ENCODE assay signal across 26 cellular contexts in genomic region chr5:157888814-157889532, GRCh38. TPM values are rescaled to one million over a fixed set of nuclear protein-coding genes. Genes with fewer than 3 reads are reported as not detected.
DNase-seq lines count a peak whose midpoint lies in the region; ATAC-seq, FAIRE-seq and TF ChIP-seq lines count a peak whose summit lies in the region.
"Had no signal": no experiment of that assay in that cellular context is flagged by ENCODE, and none has a peak within 500 bp of the region (broad histone marks: within the 10 kb centered on the region; RNA-seq: fewer than 3 reads in every experiment).

No MANE protein-coding gene starts in this region.

- peaks cover 0 to 2% of the 10 kb centered on the region in 2 donors for H3K9me3 ChIP-seq in esophagus (ENCODE audit: control insufficient read depth in 2 of 2, insufficient read depth in 1 of 2, low read depth in 1 of 2, low read length in 1 of 2)
- no peaks in the 10 kb centered on the region for H3K9me3 ChIP-seq in small intestine (ENCODE audit: control insufficient read depth, low read depth)
- H3K9me3 ChIP-seq: lower lobe of right lung, prostate gland, thoracic aorta had no signal

- no peaks in the 10 kb centered on the region for H3K27me3 Mint-ChIP-seq in activated naive CD4-positive, alpha-beta T cell treated with anti-CD3 and anti-CD28 coated beads, Interleukin-2, amount 50 U/mL, for 24 hours
- no peaks in the 10 kb centered on the region for H3K27me3 Mint-ChIP-seq in activated naive CD4-positive, alpha-beta T cell treated with anti-CD3 and anti-CD28 coated beads for 36 hours (ENCODE audit: low read depth)
- peaks cover 2% of the 10 kb centered on the region for H3K27me3 Mint-ChIP-seq in endothelial cell (ENCODE audit: unreplicated experiment)
- H3K27me3 Mint-ChIP-seq: activated CD8-positive, alpha-beta T cell treated with anti-CD3 and anti-CD28 coated beads for 36 hours; stimulated activated memory B cell treated with anti-CD40 and anti-IgM and Interleukin-4, amounts not matched to agents 10 μg/mL and 1 μg/mL and 100 μg/mL, for 72 hours had no signal

- ATAC-seq in GM18861 (IDR thresholded peaks at IDR 0.05; ENCODE audit: unreplicated experiment) = no peak
- ATAC-seq: activated CD8-positive, alpha-beta T cell treated with anti-CD3 and anti-CD28 coated beads for 36 hours; lower lobe of right lung; stimulated activated memory B cell treated with anti-CD40 and anti-IgM and Interleukin-4, amounts not matched to agents 10 μg/mL and 1 μg/mL and 100 μg/mL, for 72 hours had no signal

- H3K4me1 ChIP-seq in esophagus (ENCODE audit: control insufficient read depth in 2 of 2, insufficient read depth in 2 of 2, low read length in 1 of 2) (peaks cover 2 to 10% of the 10 kb centered on the region in 2 donors), small intestine (ENCODE audit: control insufficient read depth in 2 of 2, insufficient read depth in 1 of 2, low read depth in 1 of 2, low read length in 1 of 2) (peaks cover 0 to 7% of the 10 kb centered on the region in 2 donors)
- H3K4me1 ChIP-seq: lower lobe of right lung, neural progenitor cell, prostate gland had no signal

- WGBS in esophagus, 2 donors = 45 to 50% methylated on average over 1 of the region's 1 CpG
- WGBS in small intestine, 3 donors = 14 to 55% (median 43%) methylated on average over 1 of the region's 1 CpG

- CTCF ChIA-PET in activated naive CD4-positive, alpha-beta T cell treated with anti-CD3 and anti-CD28 coated beads for 36 hours (lab: Charles Lee) = no interaction called here

- no peaks in the 10 kb centered on the region for H3K9me3 Mint-ChIP-seq in activated naive CD4-positive, alpha-beta T cell treated with anti-CD3 and anti-CD28 coated beads, Interleukin-2, amount 50 U/mL, for 24 hours
- no peaks in the 10 kb centered on the region for H3K9me3 Mint-ChIP-seq in activated naive CD4-positive, alpha-beta T cell treated with anti-CD3 and anti-CD28 coated beads for 36 hours
- H3K9me3 Mint-ChIP-seq in endothelial cell (ENCODE audit: unreplicated experiment) = no peaks in the 10 kb centered on the region
- H3K9me3 Mint-ChIP-seq: activated CD8-positive, alpha-beta T cell treated with anti-CD3 and anti-CD28 coated beads for 36 hours; stimulated activated memory B cell treated with anti-CD40 and anti-IgM and Interleukin-4, amounts not matched to agents 10 μg/mL and 1 μg/mL and 100 μg/mL, for 72 hours had no signal

- peaks cover 16% of the 10 kb centered on the region for H3K4me1 Mint-ChIP-seq in activated naive CD4-positive, alpha-beta T cell treated with anti-CD3 and anti-CD28 coated beads, Interleukin-2, amount 50 U/mL, for 24 hours
- peaks cover 19% of the 10 kb centered on the region for H3K4me1 Mint-ChIP-seq in activated naive CD4-positive, alpha-beta T cell treated with anti-CD3 and anti-CD28 coated beads for 36 hours (ENCODE audit: low read depth)
- no peaks in the 10 kb centered on the region for H3K4me1 Mint-ChIP-seq in endothelial cell (ENCODE audit: unreplicated experiment)

- H3K27ac Mint-ChIP-seq in activated naive CD4-positive, alpha-beta T cell treated with anti-CD3 and anti-CD28 coated beads, Interleukin-2, amount 50 U/mL, for 24 hours = peak overlapping the region; percentile 59
- H3K27ac Mint-ChIP-seq in activated naive CD4-positive, alpha-beta T cell treated with anti-CD3 and anti-CD28 coated beads for 36 hours = no peak overlapping the region
- no peak overlapping the region for H3K27ac Mint-ChIP-seq in endothelial cell (ENCODE audit: unreplicated experiment)
- H3K27ac Mint-ChIP-seq: activated CD8-positive, alpha-beta T cell treated with anti-CD3 and anti-CD28 coated beads for 36 hours; neural progenitor cell; stimulated activated memory B cell treated with anti-CD40 and anti-IgM and Interleukin-4, amounts not matched to agents 10 μg/mL and 1 μg/mL and 100 μg/mL, for 72 hours had no signal

- H3K36me3 ChIP-seq in esophagus (ENCODE audit: control insufficient read depth in 2 of 2, insufficient read depth in 2 of 2, low read length in 1 of 2) (no peaks in the 10 kb centered on the region), small intestine (ENCODE audit: control insufficient read depth in 2 of 2, insufficient read depth in 2 of 2, low read length in 2 of 2) (no peaks in the 10 kb centered on the region)
- H3K36me3 ChIP-seq: BLaER1 treated with 17β-estradiol and CSF1 and Interleukin-3, amounts not matched to agents 10 nM and 100 nM; lower lobe of right lung; neural progenitor cell; prostate gland; thoracic aorta had no signal

- FAIRE-seq in small intestine (lab: Jason Lieb, UNC) = no peak
- FAIRE-seq: H54 had no signal

- H3K4me3 ChIP-seq in esophagus (ENCODE audit: low read depth in 1 of 2, low read length in 2 of 2) (no peak overlapping the region), small intestine (ENCODE audit: low read depth in 1 of 2, low read length in 2 of 2) (no peak overlapping the region)
- H3K4me3 ChIP-seq: BLaER1 treated with 17β-estradiol and CSF1 and Interleukin-3, amounts not matched to agents 10 nM and 100 nM; lower lobe of right lung; neural progenitor cell; prostate gland; thoracic aorta had no signal

- no peak overlapping the region for H3K4me3 Mint-ChIP-seq in activated naive CD4-positive, alpha-beta T cell treated with anti-CD3 and anti-CD28 coated beads, Interleukin-2, amount 50 U/mL, for 24 hours
- H3K4me3 Mint-ChIP-seq in activated naive CD4-positive, alpha-beta T cell treated with anti-CD3 and anti-CD28 coated beads for 36 hours = no peak overlapping the region
- H3K4me3 Mint-ChIP-seq in endothelial cell (ENCODE audit: unreplicated experiment) = no peak overlapping the region
- H3K4me3 Mint-ChIP-seq: activated CD8-positive, alpha-beta T cell treated with anti-CD3 and anti-CD28 coated beads for 36 hours; neural progenitor cell; stimulated activated memory B cell treated with anti-CD40 and anti-IgM and Interleukin-4, amounts not matched to agents 10 μg/mL and 1 μg/mL and 100 μg/mL, for 72 hours had no signal

- no peaks in the 10 kb centered on the region for H3K27me3 ChIP-seq in esophagus (ENCODE audit: control insufficient read depth in 1 of 2, insufficient read depth in 2 of 2, low read length in 2 of 2)
- no peaks in the 10 kb centered on the region for H3K27me3 ChIP-seq in small intestine (ENCODE audit: control insufficient read depth in 2 of 2, insufficient read depth in 2 of 2, low read length in 2 of 2)
- H3K27me3 ChIP-seq: BLaER1 treated with 17β-estradiol and CSF1 and Interleukin-3, amounts not matched to agents 10 nM and 100 nM; neural progenitor cell had no signal

- intact Hi-C loops in activated naive CD4-positive, alpha-beta T cell treated with anti-CD3 and anti-CD28 coated beads for 36 hours (cut with micrococcal nuclease) = no loop called here

- TF ChIP-seq CTCF in endothelial cell (IDR thresholded peaks at IDR 0.05; ENCODE audit: unreplicated experiment) = no peak

- H3K27ac ChIP-seq in esophagus (ENCODE audit: low read depth in 2 of 2, low read length in 1 of 2) (peak overlapping the region; percentile 91 to 94), small intestine (ENCODE audit: low read depth in 1 of 2, low read length in 1 of 2) (peak overlapping the region; percentile 64 to 68)
- H3K27ac ChIP-seq: BLaER1 treated with 17β-estradiol and CSF1 and Interleukin-3, amounts not matched to agents 10 nM and 100 nM; lower lobe of right lung; neural progenitor cell; prostate gland; thoracic aorta had no signal

- DNase-seq in activated naive CD4-positive, alpha-beta T cell treated with anti-CD3 and anti-CD28 coated beads for 36 hours = no peak
- peak; percentile 52 for DNase-seq in NCI-H748 (lab: John Stamatoyannopoulos, UW; ENCODE audit: unreplicated experiment)
- peak; percentile 89 for DNase-seq in small intestine
- DNase-seq in NCI-H226 = no peak
- DNase-seq in endothelial cell (ENCODE audit: low spot score) = no peak
- DNase-seq: ACHN; activated CD4-positive, CD25-positive, alpha-beta regulatory T cell treated with anti-CD3 and anti-CD28 coated beads, Interleukin-2, amount 50 U/mL, for 72 hours; activated CD8-positive, alpha-beta T cell treated with anti-CD3 and anti-CD28 coated beads for 36 hours; activated T-cell treated with anti-CD3 and anti-CD28 coated beads, Interleukin-2, amount 50 U/mL, for 1 hour; foreskin fibroblast; IMR-90; lower lobe of right lung; NCI-H1694 treated with DMSO at 0.1 percent for 48 hours; NCI-H524 treated with DMSO at 0.1 percent for 48 hours; OCI-M1; SHP77 treated with DMSO at 0.1 percent for 48 hours; SW 1271 had no signal

- no peaks in the 10 kb centered on the region for H3K36me3 Mint-ChIP-seq in activated naive CD4-positive, alpha-beta T cell treated with anti-CD3 and anti-CD28 coated beads, Interleukin-2, amount 50 U/mL, for 24 hours
- H3K36me3 Mint-ChIP-seq in activated naive CD4-positive, alpha-beta T cell treated with anti-CD3 and anti-CD28 coated beads for 36 hours (ENCODE audit: low read depth) = no peaks in the 10 kb centered on the region
- no peaks in the 10 kb centered on the region for H3K36me3 Mint-ChIP-seq in endothelial cell (ENCODE audit: low read depth, unreplicated experiment)
- H3K36me3 Mint-ChIP-seq: neural progenitor cell; stimulated activated memory B cell treated with anti-CD40 and anti-IgM and Interleukin-4, amounts not matched to agents 10 μg/mL and 1 μg/mL and 100 μg/mL, for 72 hours had no signal

RNA-seq across cellular contexts. Expression of gene CLINT1, which starts 30.0 kb away (rescaled TPM):
- 10 to 100 TPM; 31.0 to 32.7 TPM for total RNA-seq in activated naive CD4-positive, alpha-beta T cell treated with anti-CD3 and anti-CD28 coated beads for 36 hours
- polyA plus RNA-seq in esophagus = 10 to 100 TPM; 59.1 to 75.2 TPM
- polyA plus RNA-seq in small intestine = 10 to 100 TPM; 37.3 to 77.7 (median 57.7) TPM
- total RNA-seq in endothelial cell (ENCODE audit: unreplicated experiment) = 72.9 TPM

Comparison
In these comparisons a context has a peak if more than half of its experiments do, and no peak if none do; other contexts are left out.
1. DNase-seq: peak in NCI-H748 (single experiment) and small intestine (single experiment); none in activated naive CD4-positive, alpha-beta T cell treated with anti-CD3 and anti-CD28 coated beads for 36 hours (single experiment), NCI-H226 (single experiment) and endothelial cell (single experiment).